ENCODE assay signal across 2 cellular contexts in genomic region chr7:143354965-143355364, GRCh38.
TF ChIP-seq lines count a peak whose summit lies in the region.

No MANE protein-coding gene starts in this region.

TF ChIP-seq in GM23338, 12 proteins besides CTCF, POLR2A, EP300 and RAD21:
- TF ChIP-seq ZNF331 (CRISPR knock-in tag; IDR thresholded peaks at IDR 0.05; ENCODE audit: low read depth) (no peak), REST (IDR thresholded peaks at IDR 0.05; ENCODE audit: unreplicated experiment) (no peak), ZNF114 (CRISPR knock-in tag; IDR thresholded peaks at IDR 0.05) (no peak), CREB1 (CRISPR knock-in tag; IDR thresholded peaks at IDR 0.05; ENCODE audit: low read depth) (no peak), ETS1 (IDR thresholded peaks at IDR 0.05) (no peak), POLR2AphosphoS5 (IDR thresholded peaks at IDR 0.05; ENCODE audit: low read depth) (no peak), NANOG (IDR thresholded peaks at IDR 0.05; ENCODE audit: borderline replicate concordance) (no peak), ZNF462 (CRISPR knock-in tag; IDR thresholded peaks at IDR 0.05) (no peak), EZH2phosphoT487 (IDR thresholded peaks at IDR 0.05; ENCODE audit: unreplicated experiment) (no peak), STAT1 (IDR thresholded peaks at IDR 0.05; ENCODE audit: unreplicated experiment) (no peak), JUNB (IDR thresholded peaks at IDR 0.05; ENCODE audit: unreplicated experiment) (no peak), EZH2 (IDR thresholded peaks at IDR 0.05; ENCODE audit: low read depth, unreplicated experiment) (no peak)

TF ChIP-seq in WTC11, 78 proteins besides CTCF, POLR2A, EP300 and RAD21:
- TF ChIP-seq ZNF263 (CRISPR knock-in tag; IDR thresholded peaks at IDR 0.05; ENCODE audit: low read depth) (no peak), ZNF512 (CRISPR knock-in tag; IDR thresholded peaks at IDR 0.05; ENCODE audit: borderline replicate concordance) (no peak), E2F4 (CRISPR knock-in tag; IDR thresholded peaks at IDR 0.05; ENCODE audit: borderline replicate concordance, low read depth) (no peak), ZNF281 (CRISPR knock-in tag; IDR thresholded peaks at IDR 0.05) (no peak), FOXJ3 (CRISPR knock-in tag; IDR thresholded peaks at IDR 0.05; ENCODE audit: borderline replicate concordance) (no peak), ZNF532 (CRISPR knock-in tag; IDR thresholded peaks at IDR 0.05; ENCODE audit: borderline replicate concordance) (no peak), USF2 (CRISPR knock-in tag; IDR thresholded peaks at IDR 0.05) (no peak)
TF ChIP-seq in WTC11: peak in this region for 0.
